In the genomic region with DNA sequence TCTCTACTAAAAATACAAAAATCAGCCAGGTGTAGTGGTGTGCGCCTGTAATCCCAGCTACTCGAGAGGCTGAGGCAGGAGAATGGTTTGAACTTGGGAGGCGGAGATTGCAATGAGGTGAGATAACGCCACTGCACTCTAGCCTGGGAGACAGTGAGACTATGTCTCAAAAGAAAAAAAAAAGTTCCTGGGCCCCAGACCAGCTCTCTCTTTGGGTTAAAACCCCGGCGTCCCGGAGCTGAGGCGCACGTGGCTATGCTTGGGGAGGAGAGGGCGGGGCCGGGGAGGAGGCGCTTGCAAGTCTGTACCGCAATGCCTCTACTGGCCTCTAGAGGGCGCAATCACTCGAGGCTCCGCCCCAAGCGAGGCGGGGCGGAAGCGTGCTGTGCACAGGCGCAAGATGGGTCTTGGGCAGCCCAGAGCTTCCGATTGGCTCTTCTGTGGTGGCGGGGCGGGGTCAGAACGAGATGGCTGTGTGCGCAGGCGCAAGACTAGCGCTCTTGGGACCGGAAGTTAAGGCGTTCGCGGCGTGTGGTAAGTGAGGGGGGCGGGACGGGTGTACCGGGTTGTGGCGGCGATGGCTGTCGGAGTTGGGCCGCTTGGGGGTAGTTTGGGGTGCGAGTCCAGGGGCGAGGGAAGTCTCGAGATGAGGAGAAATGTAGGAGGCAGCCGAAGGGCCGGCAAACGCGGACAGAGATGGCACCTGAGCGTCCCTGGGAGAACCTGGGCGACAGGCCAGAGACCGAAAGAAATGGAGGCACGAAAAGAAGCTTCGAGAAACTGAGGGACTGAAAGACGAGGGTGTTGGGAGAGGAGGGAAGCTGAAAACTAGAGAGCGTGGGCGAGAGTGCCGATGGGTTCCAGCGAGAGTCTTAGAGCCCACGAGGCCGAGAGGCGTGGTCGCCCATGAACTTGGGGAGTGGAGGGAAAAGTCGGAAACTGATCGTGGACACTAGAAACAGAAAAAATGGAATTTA, we compare ENCODE assay signal across 8 cellular contexts. TPM values are rescaled to one million over a fixed set of nuclear protein-coding genes. Genes with fewer than 3 reads are reported as not detected.
A peak's percentile ranks its signal among the peaks of the same experiment; 100 is the strongest.
DNase-seq lines count a peak whose midpoint lies in the region; ATAC-seq and TF ChIP-seq lines count a peak whose summit lies in the region.

A gene with protein sequence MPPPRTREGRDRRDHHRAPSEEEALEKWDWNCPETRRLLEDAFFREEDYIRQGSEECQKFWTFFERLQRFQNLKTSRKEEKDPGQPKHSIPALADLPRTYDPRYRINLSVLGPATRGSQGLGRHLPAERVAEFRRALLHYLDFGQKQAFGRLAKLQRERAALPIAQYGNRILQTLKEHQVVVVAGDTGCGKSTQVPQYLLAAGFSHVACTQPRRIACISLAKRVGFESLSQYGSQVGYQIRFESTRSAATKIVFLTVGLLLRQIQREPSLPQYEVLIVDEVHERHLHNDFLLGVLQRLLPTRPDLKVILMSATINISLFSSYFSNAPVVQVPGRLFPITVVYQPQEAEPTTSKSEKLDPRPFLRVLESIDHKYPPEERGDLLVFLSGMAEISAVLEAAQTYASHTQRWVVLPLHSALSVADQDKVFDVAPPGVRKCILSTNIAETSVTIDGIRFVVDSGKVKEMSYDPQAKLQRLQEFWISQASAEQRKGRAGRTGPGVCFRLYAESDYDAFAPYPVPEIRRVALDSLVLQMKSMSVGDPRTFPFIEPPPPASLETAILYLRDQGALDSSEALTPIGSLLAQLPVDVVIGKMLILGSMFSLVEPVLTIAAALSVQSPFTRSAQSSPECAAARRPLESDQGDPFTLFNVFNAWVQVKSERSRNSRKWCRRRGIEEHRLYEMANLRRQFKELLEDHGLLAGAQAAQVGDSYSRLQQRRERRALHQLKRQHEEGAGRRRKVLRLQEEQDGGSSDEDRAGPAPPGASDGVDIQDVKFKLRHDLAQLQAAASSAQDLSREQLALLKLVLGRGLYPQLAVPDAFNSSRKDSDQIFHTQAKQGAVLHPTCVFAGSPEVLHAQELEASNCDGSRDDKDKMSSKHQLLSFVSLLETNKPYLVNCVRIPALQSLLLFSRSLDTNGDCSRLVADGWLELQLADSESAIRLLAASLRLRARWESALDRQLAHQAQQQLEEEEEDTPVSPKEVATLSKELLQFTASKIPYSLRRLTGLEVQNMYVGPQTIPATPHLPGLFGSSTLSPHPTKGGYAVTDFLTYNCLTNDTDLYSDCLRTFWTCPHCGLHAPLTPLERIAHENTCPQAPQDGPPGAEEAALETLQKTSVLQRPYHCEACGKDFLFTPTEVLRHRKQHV (plus strand): TSS at position 497 of the 977 bp plus-strand sequence. CDS start 3,716 bp downstream, outside the sequence.

- peak within 1 kb of the TSS in 1 of 2 donors; percentile 78 for H3K27ac ChIP-seq in lung (ENCODE audit: low read depth in 1 of 2, low read length in 1 of 2)

- DNase-seq in COLO668 (lab: John Stamatoyannopoulos, UW; ENCODE audit: unreplicated experiment): peak; percentile 97
- DNase-seq in HS-5 (ENCODE audit: low read depth): peak; percentile 92
- DNase-seq in NK-92 (lab: John Stamatoyannopoulos, UW; ENCODE audit: unreplicated experiment): peak; percentile 89
- DNase-seq in activated CD8-positive, alpha-beta memory T cell treated with anti-CD3 and anti-CD28 coated beads for 1 hour (ENCODE audit: extremely low read depth in 1 of 2, low read depth in 1 of 2): peak; percentile 96 to 98
- DNase-seq in effector CD4-positive, alpha-beta T cell: peak; percentile 97
- DNase-seq in lung (ENCODE audit: low spot score): peak; percentile 98
- peak; percentile 95 to 99 (median 98) for DNase-seq in stimulated activated CD4-positive, alpha-beta T cell treated with anti-CD3 and anti-CD28 coated beads, TNF-alpha, amount 100 ng/mL, for 4 hours (ENCODE audit: low read depth in 3 of 3)

- H3K36me3 ChIP-seq in lung (ENCODE audit: control insufficient read depth in 2 of 2, insufficient read depth in 2 of 2, low read length in 2 of 2): peaks cover 5 to 11% of the 10 kb centered on the region in 2 donors

- H3K9me3 ChIP-seq in lung (ENCODE audit: control insufficient read depth in 2 of 2, insufficient read depth in 1 of 2, low read length in 1 of 2): no peaks in the 10 kb centered on the region

- H3K4me1 ChIP-seq in lung (ENCODE audit: control insufficient read depth in 2 of 2, insufficient read depth in 2 of 2, low read length in 2 of 2): peaks cover 0 to 2% of the 10 kb centered on the region in 2 donors

- WGBS in lung, 2 donors: 3 to 4% methylated on average over 63 of the region's 63 CpGs

- H3K4me3 ChIP-seq in lung: peak within 1 kb of the TSS; percentile 82

- peak; percentile 98 for TF ChIP-seq CTCF in lung (IDR thresholded peaks at IDR 0.05; ENCODE audit: control extremely low read depth, extremely low read depth)

- ATAC-seq in GM19467 (IDR thresholded peaks at IDR 0.05; ENCODE audit: unreplicated experiment): peak; percentile 91
- peak; percentile 100 for ATAC-seq in lung (ENCODE audit: insufficient read depth, low FRiP score)

- no peaks in the 10 kb centered on the region for H3K27me3 ChIP-seq in lung (ENCODE audit: control insufficient read depth, insufficient read depth)

RNA-seq across cellular contexts. Expression of the gene that starts here (rescaled TPM):
- total RNA-seq in lung: 10 to 100 TPM; 14.8 to 18.2 TPM
- polyA plus RNA-seq in lung: 10 to 100 TPM; 13.5 to 24.2 TPM
